In the genomic region with DNA sequence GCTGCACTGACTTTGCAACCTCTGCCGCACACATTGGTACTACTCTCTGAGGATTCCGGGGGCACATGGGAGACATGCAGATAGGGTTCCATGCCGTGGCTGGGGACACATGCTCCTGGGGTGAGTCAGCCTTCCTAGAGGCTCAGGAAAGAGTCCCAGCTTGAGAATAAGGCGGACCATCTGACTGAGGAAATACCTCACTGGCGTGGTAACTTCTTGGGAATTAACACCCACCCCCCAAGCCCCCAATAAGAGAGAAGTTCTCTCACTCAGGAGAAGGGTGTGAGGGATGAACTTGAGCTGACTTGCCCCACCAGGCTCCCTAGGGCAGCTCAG, we compare ENCODE assay signal across 16 cellular contexts. TPM values are rescaled to one million over a fixed set of nuclear protein-coding genes. Genes with fewer than 3 reads are reported as not detected.
DNase-seq lines count a peak whose midpoint lies in the region; ATAC-seq, FAIRE-seq and TF ChIP-seq lines count a peak whose summit lies in the region.
"Had no signal": no experiment of that assay in that cellular context is flagged by ENCODE, and none has a peak within 500 bp of the region (broad histone marks: within the 10 kb centered on the region; RNA-seq: fewer than 3 reads in every experiment).

No MANE protein-coding gene starts in this region.

- no peak for DNase-seq in activated naive CD8-positive, alpha-beta T cell treated with anti-CD3 and anti-CD28 coated beads, Interleukin-2, amount 50 U/mL, for 24 hours
- DNase-seq in RPMI7951 (ENCODE audit: low read depth) (peak; percentile 52), urothelium cell line (ENCODE audit: low spot score) (peak; percentile 30), endodermal cell (no peak), right atrium auricular region (ENCODE audit: low spot score) (no peak)
- DNase-seq: 8988T; activated T-cell treated with anti-CD3 and anti-CD28 coated beads, Interleukin-2, amount 50 U/mL, for 1 hour; aorta; immature natural killer cell; NCI-H146; PC-9; WERI-Rb-1 had no signal

- H3K27ac ChIP-seq in endodermal cell (ENCODE audit: low read depth, low read length): no peak overlapping the region
- H3K27ac ChIP-seq in right atrium auricular region: no peak overlapping the region
- H3K27ac ChIP-seq: PC-9, tibial nerve, WERI-Rb-1 had no signal

- H3K4me1 ChIP-seq in iPS-15b (ENCODE audit: control insufficient read depth, insufficient read depth, low read length) (peaks cover 15% of the 10 kb centered on the region), endodermal cell (ENCODE audit: control insufficient read depth, insufficient read depth, low read length) (peaks cover 6% of the 10 kb centered on the region), right atrium auricular region (peaks cover 0 to 14% of the 10 kb centered on the region in 2 donors)

- H3K36me3 Mint-ChIP-seq in activated naive CD8-positive, alpha-beta T cell: peaks cover 3% of the 10 kb centered on the region
- H3K36me3 Mint-ChIP-seq in activated naive CD8-positive, alpha-beta T cell treated with anti-CD3 and anti-CD28 coated beads, Interleukin-2, amount 50 U/mL, for 24 hours (ENCODE audit: low read depth): no peaks in the 10 kb centered on the region
- no peaks in the 10 kb centered on the region for H3K36me3 Mint-ChIP-seq in endodermal cell (ENCODE audit: low read depth)

- H3K4me3 ChIP-seq in iPS-15b (ENCODE audit: low read depth, low read length): peak overlapping the region; percentile 2
- no peak overlapping the region for H3K4me3 ChIP-seq in endodermal cell (ENCODE audit: low read length)
- no peak overlapping the region for H3K4me3 ChIP-seq in right atrium auricular region
- H3K4me3 ChIP-seq: PC-9, tibial nerve had no signal

- WGBS in endodermal cell (ENCODE audit: insufficient coverage in 1 of 2, insufficient read length in 1 of 2), 2 experiments: 93 to 95% methylated on average over 3 to 5 of the region's 5 CpGs

- peaks cover 79% of the 10 kb centered on the region for H3K4me1 Mint-ChIP-seq in activated naive CD8-positive, alpha-beta T cell (ENCODE audit: low read depth)
- H3K4me1 Mint-ChIP-seq in activated naive CD8-positive, alpha-beta T cell treated with anti-CD3 and anti-CD28 coated beads, Interleukin-2, amount 50 U/mL, for 24 hours: peaks cover 86% of the 10 kb centered on the region
- peaks cover 31% of the 10 kb centered on the region for H3K4me1 Mint-ChIP-seq in endodermal cell

- no peak overlapping the region for H3K9ac ChIP-seq in iPS-15b (ENCODE audit: low read depth, low read length)
- no peak overlapping the region for H3K9ac ChIP-seq in endodermal cell (ENCODE audit: extremely low read depth, low read length, poor library complexity, severe bottlenecking)

- no peak for FAIRE-seq in urothelium cell line (lab: Jason Lieb, UNC)

- ATAC-seq in activated naive CD8-positive, alpha-beta T cell treated with anti-CD3 and anti-CD28 coated beads, Interleukin-2, amount 50 U/mL, for 24 hours: no peak
- ATAC-seq in HG02852 (IDR thresholded peaks at IDR 0.05; ENCODE audit: unreplicated experiment): no peak

- no peaks in the 10 kb centered on the region for H3K9me3 Mint-ChIP-seq in activated naive CD8-positive, alpha-beta T cell (ENCODE audit: low read depth)
- H3K9me3 Mint-ChIP-seq in activated naive CD8-positive, alpha-beta T cell treated with anti-CD3 and anti-CD28 coated beads, Interleukin-2, amount 50 U/mL, for 24 hours: no peaks in the 10 kb centered on the region
- no peaks in the 10 kb centered on the region for H3K9me3 Mint-ChIP-seq in endodermal cell

- TF ChIP-seq CTCF in endodermal cell (conservative IDR thresholded peaks at IDR 0.05) (no peak), right atrium auricular region (IDR thresholded peaks at IDR 0.05) (no peak)

- H3K36me3 ChIP-seq in iPS-15b (ENCODE audit: control insufficient read depth, insufficient read depth, low read length) (no peaks in the 10 kb centered on the region), endodermal cell (ENCODE audit: control insufficient read depth, insufficient read depth, low read length) (no peaks in the 10 kb centered on the region), right atrium auricular region (no peaks in the 10 kb centered on the region)
- H3K36me3 ChIP-seq: tibial nerve, WERI-Rb-1 had no signal

- H3K27ac Mint-ChIP-seq in activated naive CD8-positive, alpha-beta T cell: no peak overlapping the region
- H3K27ac Mint-ChIP-seq in activated naive CD8-positive, alpha-beta T cell treated with anti-CD3 and anti-CD28 coated beads, Interleukin-2, amount 50 U/mL, for 24 hours: no peak overlapping the region
- no peak overlapping the region for H3K27ac Mint-ChIP-seq in endodermal cell
- H3K27ac Mint-ChIP-seq: immature natural killer cell had no signal

- H3K9me3 ChIP-seq in iPS-15b (ENCODE audit: control insufficient read depth, insufficient read depth, low read length) (no peaks in the 10 kb centered on the region), endodermal cell (ENCODE audit: control insufficient read depth, low read length) (no peaks in the 10 kb centered on the region), right atrium auricular region (no peaks in the 10 kb centered on the region)
- H3K9me3 ChIP-seq: tibial nerve had no signal

- H3K4me3 Mint-ChIP-seq in activated naive CD8-positive, alpha-beta T cell: peak overlapping the region; percentile 27
- no peak overlapping the region for H3K4me3 Mint-ChIP-seq in activated naive CD8-positive, alpha-beta T cell treated with anti-CD3 and anti-CD28 coated beads, Interleukin-2, amount 50 U/mL, for 24 hours
- H3K4me3 Mint-ChIP-seq in endodermal cell: no peak overlapping the region
- H3K4me3 Mint-ChIP-seq: immature natural killer cell had no signal

- H3K27me3 ChIP-seq in iPS-15b (ENCODE audit: control insufficient read depth, insufficient read depth, low read length) (peaks cover 99% of the 10 kb centered on the region), endodermal cell (ENCODE audit: control insufficient read depth, insufficient read depth, low read length, poor library complexity, severe bottlenecking) (peaks cover 14% of the 10 kb centered on the region), right atrium auricular region (no peaks in the 10 kb centered on the region)

- H3K27me3 Mint-ChIP-seq in activated naive CD8-positive, alpha-beta T cell: no peaks in the 10 kb centered on the region
- H3K27me3 Mint-ChIP-seq in activated naive CD8-positive, alpha-beta T cell treated with anti-CD3 and anti-CD28 coated beads, Interleukin-2, amount 50 U/mL, for 24 hours: no peaks in the 10 kb centered on the region
- peaks cover 92% of the 10 kb centered on the region for H3K27me3 Mint-ChIP-seq in endodermal cell (ENCODE audit: insufficient read depth)

RNA-seq across cellular contexts. Expression of a gene that starts 23.2 kb away (rescaled TPM):
- 0.10 and 0.24 TPM in 2 replicates for total RNA-seq in RPMI7951 (2014; rRNA removed; shearing (Covaris generic))
- 1 to 10 TPM; 1.6 to 1.9 TPM for total RNA-seq in endodermal cell
- polyA plus RNA-seq in endodermal cell (2013, experiment 1 of 2): 10.2 TPM
- polyA plus RNA-seq in endodermal cell (2013, experiment 2 of 2): 9.9 TPM
- 1 to 10 TPM; 2.0 to 3.0 TPM for total RNA-seq in right atrium auricular region

Comparison
In these comparisons a context has a peak if more than half of its experiments do, and no peak if none do; other contexts are left out.
1. DNase-seq: peak in RPMI7951 (single experiment) and urothelium cell line (single experiment); none in activated naive CD8-positive, alpha-beta T cell treated with anti-CD3 and anti-CD28 coated beads, Interleukin-2, amount 50 U/mL, for 24 hours (single experiment), endodermal cell (single experiment) and right atrium auricular region (single experiment).